Comparison of ENCODE assay signal across 13 cellular contexts in genomic region chr15:45168751-45169551, GRCh38. TPM values are rescaled to one million over a fixed set of nuclear protein-coding genes. Genes with fewer than 3 reads are reported as not detected.
DNase-seq lines count a peak whose midpoint lies in the region; ATAC-seq and TF ChIP-seq lines count a peak whose summit lies in the region.
"Had no signal": no experiment of that assay in that cellular context is flagged by ENCODE, and none has a peak within 500 bp of the region (broad histone marks: within the 10 kb centered on the region; RNA-seq: fewer than 3 reads in every experiment).

No MANE protein-coding gene starts in this region.

- CTCF ChIA-PET in activated B cell treated with CpG ODN at 0.5 μM for 24 hours (lab: Charles Lee): interaction anchor here (0.7 to 1.3 kb wide), 6 partner anchors 10 to 34 kb away, joined by 3 to 6 read pairs (median 3); no protein-coding TSS in a partner anchor

- TF ChIP-seq CTCF in natural killer cell (IDR thresholded peaks at IDR 0.05) (no peak), activated B cell treated with CpG ODN at 0.5 μM for 24 hours (IDR thresholded peaks at IDR 0.05) (no peak), nephron (IDR thresholded peaks at IDR 0.05; ENCODE audit: unreplicated experiment in 3 of 3) (no peak), H9 (conservative IDR thresholded peaks at IDR 0.05) (no peak)

- no peak overlapping the region for H4K91ac ChIP-seq in H9 (ENCODE audit: insufficient read length, low read depth, low read length)

- H4K20me1 ChIP-seq in H9 (ENCODE audit: control insufficient read depth, insufficient read depth, insufficient read length): no peaks in the 10 kb centered on the region

- H3K79me1 ChIP-seq in H9 (ENCODE audit: insufficient read depth, low read depth, low read length, poor library complexity, severe bottlenecking): no peaks in the 10 kb centered on the region

- no peak for DNase-seq in natural killer cell
- DNase-seq in natural killer cell treated with Interleukin-12 subunit alpha and Interleukin-12 subunit beta and Interleukin-15 and Interleukin-18, amount 100 ng/mL, for 72 hours (ENCODE audit: low spot score): no peak
- no peak for DNase-seq in activated B cell treated with CpG ODN at 0.5 μM for 24 hours
- DNase-seq in activated effector memory CD4-positive, alpha-beta T cell treated with Interleukin-2 at 50 U/mL for 16 hours: no peak
- DNase-seq in T-helper 2 cell: no peak
- DNase-seq in H9: no peak
- DNase-seq: amniotic stem cell; effector CD8-positive, alpha-beta T cell; T1000 had no signal

- no peak overlapping the region for H3K18ac ChIP-seq in H9 (ENCODE audit: insufficient read length, low read depth, low read length)

- H2BK20ac ChIP-seq in H9 (ENCODE audit: low read depth, low read length, poor library complexity, severe bottlenecking): no peak overlapping the region

- no peak overlapping the region for H2BK15ac ChIP-seq in H9 (ENCODE audit: low read depth, low read length)

- H3K9me3 Mint-ChIP-seq in natural killer cell: no peaks in the 10 kb centered on the region
- no peaks in the 10 kb centered on the region for H3K9me3 Mint-ChIP-seq in natural killer cell treated with Interleukin-12 subunit alpha and Interleukin-12 subunit beta and Interleukin-15 and Interleukin-18, amount 100 ng/mL, for 72 hours
- H3K9me3 Mint-ChIP-seq in activated B cell treated with CpG ODN at 0.5 μM for 24 hours: no peaks in the 10 kb centered on the region
- H3K9me3 Mint-ChIP-seq in nephron: no peaks in the 10 kb centered on the region
- no peaks in the 10 kb centered on the region for H3K9me3 Mint-ChIP-seq in H9

- no peaks in the 10 kb centered on the region for H3K79me2 ChIP-seq in H9 (ENCODE audit: insufficient read depth, low read length)

- H3K27me3 Mint-ChIP-seq in natural killer cell (ENCODE audit: low read depth in 2 of 2) (no peaks in the 10 kb centered on the region), activated B cell treated with CpG ODN at 0.5 μM for 24 hours (no peaks in the 10 kb centered on the region), nephron (ENCODE audit: low read depth) (peaks cover 3% of the 10 kb centered on the region), H9 (ENCODE audit: low read depth) (peaks cover 2% of the 10 kb centered on the region; the same call in 1 of the 2 replicates)
- H3K27me3 Mint-ChIP-seq in natural killer cell treated with Interleukin-12 subunit alpha and Interleukin-12 subunit beta and Interleukin-15 and Interleukin-18, amount 100 ng/mL, for 72 hours: no peaks in the 10 kb centered on the region

- no peak overlapping the region for H3T11ph ChIP-seq in H9 (ENCODE audit: low read length)

- H2BK5ac ChIP-seq in H9 (ENCODE audit: insufficient read length, low read length): no peak overlapping the region

- H3K4me1 Mint-ChIP-seq in natural killer cell (peaks cover 6 to 27% of the 10 kb centered on the region in 2 donors), activated B cell treated with CpG ODN at 0.5 μM for 24 hours (peaks cover 29% of the 10 kb centered on the region), nephron (peaks cover 10% of the 10 kb centered on the region), H9 (peaks cover 32 to 37% of the 10 kb centered on the region in 2 experiments)
- H3K4me1 Mint-ChIP-seq in natural killer cell treated with Interleukin-12 subunit alpha and Interleukin-12 subunit beta and Interleukin-15 and Interleukin-18, amount 100 ng/mL, for 72 hours (ENCODE audit: low read depth in 2 of 2): peaks cover 6 to 15% of the 10 kb centered on the region in 2 donors

- no peaks in the 10 kb centered on the region for H3K36me3 Mint-ChIP-seq in natural killer cell
- H3K36me3 Mint-ChIP-seq in natural killer cell treated with Interleukin-12 subunit alpha and Interleukin-12 subunit beta and Interleukin-15 and Interleukin-18, amount 100 ng/mL, for 72 hours: no peaks in the 10 kb centered on the region
- no peaks in the 10 kb centered on the region for H3K36me3 Mint-ChIP-seq in activated B cell treated with CpG ODN at 0.5 μM for 24 hours (ENCODE audit: low read depth)
- H3K36me3 Mint-ChIP-seq in nephron (ENCODE audit: low read depth): peaks cover 15% of the 10 kb centered on the region
- H3K36me3 Mint-ChIP-seq in H9 (ENCODE audit: insufficient read depth in 1 of 3, low read depth in 3 of 3): peaks cover 5 to 13% (median 6%) of the 10 kb centered on the region in 3 experiments; a peak in 6 of 7 replicates

- peak overlapping the region; percentile 52 for H3K4me3 Mint-ChIP-seq in natural killer cell
- no peak overlapping the region for H3K4me3 Mint-ChIP-seq in natural killer cell treated with Interleukin-12 subunit alpha and Interleukin-12 subunit beta and Interleukin-15 and Interleukin-18, amount 100 ng/mL, for 72 hours
- H3K4me3 Mint-ChIP-seq in activated B cell treated with CpG ODN at 0.5 μM for 24 hours: no peak overlapping the region
- peak overlapping the region; percentile 48 to 78 (median 61) for H3K4me3 Mint-ChIP-seq in nephron
- no peak overlapping the region; a peak in 1 of 5 replicates for H3K4me3 Mint-ChIP-seq in H9

- no peak overlapping the region for H4K5ac ChIP-seq in H9 (ENCODE audit: insufficient read length, low read depth, low read length)

- H3K4ac ChIP-seq in H9 (ENCODE audit: low read depth, low read length): no peak overlapping the region

- H2AK5ac ChIP-seq in H9 (ENCODE audit: insufficient read length, low read length): no peak overlapping the region

- H3K9me3 ChIP-seq in H9 (ENCODE audit: control insufficient read depth, low read depth, low read length): no peaks in the 10 kb centered on the region

- H3K23me2 ChIP-seq in H9 (ENCODE audit: insufficient read length, low read depth, low read length, poor library complexity, severe bottlenecking): no peaks in the 10 kb centered on the region

- ATAC-seq in natural killer cell: no peak
- no peak for ATAC-seq in natural killer cell treated with Interleukin-12 subunit alpha and Interleukin-12 subunit beta and Interleukin-15 and Interleukin-18, amount 100 ng/mL, for 72 hours
- no peak for ATAC-seq in activated B cell treated with CpG ODN at 0.5 μM for 24 hours (ENCODE audit: low read depth)
- ATAC-seq in GM18511 (IDR thresholded peaks at IDR 0.05; ENCODE audit: unreplicated experiment): no peak

- H3K56ac ChIP-seq in H9 (ENCODE audit: insufficient read length, low read depth, low read length): no peak overlapping the region

- no peak overlapping the region for H2AFZ ChIP-seq in H9 (ENCODE audit: low read length)

- no peak overlapping the region; the same call in 1 of the 2 replicates for H3K14ac ChIP-seq in H9 (ENCODE audit: insufficient read depth, low read length)

- no CpG with 5 or more reads among the region's 9 CpGs for WGBS in H9 (ENCODE audit: extremely low coverage, insufficient read length, low lambda C conversion rate)

- H3K9ac ChIP-seq in H9 (ENCODE audit: extremely low read depth, insufficient read length, low read length): no peak overlapping the region
- H3K9ac ChIP-seq: KMS-11 had no signal

- H4K8ac ChIP-seq in H9 (replicated peaks; ENCODE audit: insufficient read length, low read depth, low read length): no peak overlapping the region

- no peak overlapping the region for H3K4me2 ChIP-seq in H9 (ENCODE audit: insufficient read depth, insufficient read length, low read length)
- H3K4me2 ChIP-seq: KMS-11 had no signal

- H3K27ac Mint-ChIP-seq in natural killer cell (peak overlapping the region; percentile 64 to 71), activated B cell treated with CpG ODN at 0.5 μM for 24 hours (peak overlapping the region; percentile 68), nephron (peak overlapping the region; percentile 82 to 95 (median 91)), H9 (no peak overlapping the region; a peak in 1 of 7 replicates)
- H3K27ac Mint-ChIP-seq in natural killer cell treated with Interleukin-12 subunit alpha and Interleukin-12 subunit beta and Interleukin-15 and Interleukin-18, amount 100 ng/mL, for 72 hours: no peak overlapping the region

- H2BK120ac ChIP-seq in H9 (ENCODE audit: low read depth, low read length, poor library complexity, severe bottlenecking): no peak overlapping the region

- H3K4me1 ChIP-seq in H9 (ENCODE audit: insufficient read depth, low read length): peaks cover 7% of the 10 kb centered on the region

- H3K27me3 ChIP-seq in H9 (ENCODE audit: insufficient read depth, low read length): no peaks in the 10 kb centered on the region

- no peak overlapping the region for H3K27ac ChIP-seq in H9 (ENCODE audit: insufficient read length, low read depth, low read length)
- H3K27ac ChIP-seq: KMS-11 had no signal

- no peak overlapping the region for H3K23ac ChIP-seq in H9 (ENCODE audit: insufficient read length, low read depth, low read length)

- POLR2A ChIA-PET in activated B cell treated with CpG ODN at 0.5 μM for 24 hours (lab: Charles Lee): interaction anchor here (0.5 to 3.4 kb wide), 5 partner anchors 17 to 880 kb away, joined by 3 to 24 read pairs (median 8); partner anchors contain the start of gene GOLM2

- no peak overlapping the region for H2BK12ac ChIP-seq in H9 (ENCODE audit: insufficient read length, low read depth, low read length)

- intact Hi-C loops in natural killer cell (cut with micrococcal nuclease): no loop called here
- intact Hi-C loops in activated B cell treated with CpG ODN at 0.5 μM for 24 hours (cut with micrococcal nuclease): no loop called here

RNA-seq across cellular contexts. Expression of gene SHF, which starts 18.8 kb away (rescaled TPM):
- 1 to 10 TPM in 2 of 3 donors, under 1 TPM in 1; 0.94 to 2.4 (median 1.7) TPM for total RNA-seq in natural killer cell
- total RNA-seq in natural killer cell treated with Interleukin-12 subunit alpha and Interleukin-12 subunit beta and Interleukin-15 and Interleukin-18, amount 100 ng/mL, for 72 hours: 1 to 10 TPM in 1 of 2 donors, under 1 TPM in 1; 0.81 to 1.4 TPM
- 5.8 and 8.5 TPM in 2 replicates for total RNA-seq in activated B cell treated with CpG ODN at 0.5 μM for 24 hours
- 21.7 and 22.3 TPM in 2 replicates for total RNA-seq in H9 (2021)

RNA-seq across cellular contexts. Expression of gene DUOX1, which starts 39.2 kb away (rescaled TPM):
- under 1 TPM in 1 of 3 donors, not detected in 2; 0.20 TPM for total RNA-seq in natural killer cell
- under 1 TPM in 1 of 2 donors, not detected in 1; 0.08 TPM for total RNA-seq in natural killer cell treated with Interleukin-12 subunit alpha and Interleukin-12 subunit beta and Interleukin-15 and Interleukin-18, amount 100 ng/mL, for 72 hours
- total RNA-seq in activated B cell treated with CpG ODN at 0.5 μM for 24 hours: 0.11 and 0.39 TPM in 2 replicates
- 2.3 and 2.6 TPM in 2 replicates for total RNA-seq in H9 (2021)
- total RNA-seq: glomerular endothelial cell had no signal

RNA-seq across cellular contexts. Expression of gene DUOXA1, which starts 39.3 kb away (rescaled TPM):
- under 1 TPM in 2 of 3 donors, not detected in 1; 0.39 to 0.40 TPM for total RNA-seq in natural killer cell
- not detected for total RNA-seq in natural killer cell treated with Interleukin-12 subunit alpha and Interleukin-12 subunit beta and Interleukin-15 and Interleukin-18, amount 100 ng/mL, for 72 hours
- 0.15 and 0.33 TPM in 2 replicates for total RNA-seq in activated B cell treated with CpG ODN at 0.5 μM for 24 hours
- total RNA-seq in H9 (2021): 1.2 and 1.3 TPM in 2 replicates
- total RNA-seq: glomerular endothelial cell had no signal

RNA-seq across cellular contexts. Expression of gene DUOXA2, which starts 54.8 kb away (rescaled TPM):
- not detected for total RNA-seq in natural killer cell
- total RNA-seq in natural killer cell treated with Interleukin-12 subunit alpha and Interleukin-12 subunit beta and Interleukin-15 and Interleukin-18, amount 100 ng/mL, for 72 hours: 1 to 10 TPM in 1 of 2 donors, not detected in 1; 1.6 TPM
- not detected in 2 replicates for total RNA-seq in activated B cell treated with CpG ODN at 0.5 μM for 24 hours
- not detected in 2 replicates for total RNA-seq in H9 (2021)
- total RNA-seq: glomerular endothelial cell had no signal

RNA-seq across cellular contexts. Expression of gene DUOX2, which starts 55.0 kb away (rescaled TPM):
- total RNA-seq in natural killer cell (1 to 10 TPM in 1 of 3 donors, not detected in 2; 2.5 TPM), activated B cell treated with CpG ODN at 0.5 μM for 24 hours (not detected in 2 replicates), H9 (2021) (0.29 and 0.42 TPM in 2 replicates)
- total RNA-seq in natural killer cell treated with Interleukin-12 subunit alpha and Interleukin-12 subunit beta and Interleukin-15 and Interleukin-18, amount 100 ng/mL, for 72 hours: 1 to 10 TPM in 1 of 2 donors, under 1 TPM in 1; 0.19 to 7.1 TPM
- total RNA-seq: glomerular endothelial cell had no signal

Comparison
In these comparisons a context has a peak if more than half of its experiments do, and no peak if none do; other contexts are left out.
1. H3K27ac Mint-ChIP-seq: peak in natural killer cell (2 of 2), activated B cell treated with CpG ODN at 0.5 μM for 24 hours (single experiment) and nephron (3 of 3); none in natural killer cell treated with Interleukin-12 subunit alpha and Interleukin-12 subunit beta and Interleukin-15 and Interleukin-18, amount 100 ng/mL, for 72 hours (0 of 2) and H9 (0 of 3).
2. H3K4me3 Mint-ChIP-seq: peak in natural killer cell (single experiment) and nephron (3 of 3); none in natural killer cell treated with Interleukin-12 subunit alpha and Interleukin-12 subunit beta and Interleukin-15 and Interleukin-18, amount 100 ng/mL, for 72 hours (single experiment), activated B cell treated with CpG ODN at 0.5 μM for 24 hours (single experiment) and H9 (0 of 2).